28 cellular contexts compared by ENCODE assay signal in genomic region chr2:120423167-120423943, GRCh38.
DNase-seq lines count a peak whose midpoint lies in the region; ATAC-seq and TF ChIP-seq lines count a peak whose summit lies in the region.
"Had no signal": no experiment of that assay in that cellular context is flagged by ENCODE, and none has a peak within 500 bp of the region (broad histone marks: within the 10 kb centered on the region; RNA-seq: fewer than 3 reads in every experiment).

No MANE protein-coding gene starts in this region.

- H3K4me3 Mint-ChIP-seq in Caco-2 (ENCODE audit: unreplicated experiment) = no peak overlapping the region
- no peak overlapping the region for H3K4me3 Mint-ChIP-seq in CD4-positive, alpha-beta T cell
- H3K4me3 Mint-ChIP-seq: activated T-cell treated with anti-CD3 and anti-CD28 coated beads, Interleukin-2, amount 50 U/mL, for 4 hours; CD4-positive, CD25-positive, alpha-beta regulatory T cell; nephron progenitor cell had no signal

- H3K4me3 ChIP-seq in Caco-2 (ENCODE audit: low read depth, low read length) (no peak overlapping the region), coronary artery (no peak overlapping the region)
- H3K4me3 ChIP-seq: breast epithelium, heart left ventricle, lung, pancreas, skin epidermis had no signal

- H3K4me1 Mint-ChIP-seq in Caco-2 (ENCODE audit: low read depth, unreplicated experiment) = no peaks in the 10 kb centered on the region
- H3K4me1 Mint-ChIP-seq in CD4-positive, alpha-beta T cell (ENCODE audit: low read depth) = no peaks in the 10 kb centered on the region
- H3K4me1 Mint-ChIP-seq: CD4-positive, CD25-positive, alpha-beta regulatory T cell had no signal

- POLR2A ChIA-PET in Caco-2 (lab: Charles Lee) = no interaction called here
- POLR2A ChIA-PET in CD4-positive, alpha-beta T cell (lab: Charles Lee) = no interaction called here

- CTCF ChIA-PET in Caco-2 (lab: Charles Lee) = no interaction called here
- CTCF ChIA-PET in CD4-positive, alpha-beta T cell (lab: Charles Lee) = no interaction called here

- intact Hi-C loops in Caco-2 (cut with micrococcal nuclease; ENCODE audit: unreplicated experiment) = no loop called here
- intact Hi-C loops in CD4-positive, alpha-beta T cell (cut with DNase I, micrococcal nuclease) = no loop called here

- no peaks in the 10 kb centered on the region for H3K27me3 ChIP-seq in Caco-2 (replicated peaks; ENCODE audit: control insufficient read depth, insufficient read depth, low read length)
- H3K27me3 ChIP-seq in CD4-positive, alpha-beta T cell (ENCODE audit: control insufficient read depth, insufficient read depth, low read length) = no peaks in the 10 kb centered on the region
- H3K27me3 ChIP-seq: breast epithelium, pancreas had no signal

- no peak for TF ChIP-seq CTCF in Caco-2 (IDR thresholded peaks at IDR 0.05; ENCODE audit: insufficient read depth in 1 of 2, low read depth in 1 of 2, low read length in 1 of 2, severe bottlenecking in 1 of 2, unreplicated experiment in 1 of 2)
- TF ChIP-seq CTCF in coronary artery (IDR thresholded peaks at IDR 0.05) = no peak
- TF ChIP-seq CTCF in CD4-positive, alpha-beta T cell (IDR thresholded peaks at IDR 0.05) = no peak

- H3K36me3 ChIP-seq in Caco-2 (ENCODE audit: control insufficient read depth, insufficient read depth, low read length) = no peaks in the 10 kb centered on the region
- H3K36me3 ChIP-seq: breast epithelium, heart left ventricle, pancreas had no signal

- no peaks in the 10 kb centered on the region for H3K27me3 Mint-ChIP-seq in Caco-2 (ENCODE audit: insufficient read depth, unreplicated experiment)
- H3K27me3 Mint-ChIP-seq in CD4-positive, alpha-beta T cell = peaks cover 21% of the 10 kb centered on the region

- no peak overlapping the region for H3K27ac ChIP-seq in coronary artery
- no peak overlapping the region for H3K27ac ChIP-seq in CD4-positive, alpha-beta T cell (ENCODE audit: low read depth, low read length)
- H3K27ac ChIP-seq: heart left ventricle, pancreas, RWPE1, skin epidermis had no signal

- no peaks in the 10 kb centered on the region for H3K36me3 Mint-ChIP-seq in Caco-2 (ENCODE audit: insufficient read depth, unreplicated experiment)
- H3K36me3 Mint-ChIP-seq in activated naive CD4-positive, alpha-beta T cell treated with anti-CD3 and anti-CD28 coated beads, Interleukin-2, amount 50 U/mL, for 72 hours = no peaks in the 10 kb centered on the region
- no peaks in the 10 kb centered on the region for H3K36me3 Mint-ChIP-seq in CD4-positive, alpha-beta T cell (ENCODE audit: low read depth)
- H3K36me3 Mint-ChIP-seq: CD4-positive, CD25-positive, alpha-beta regulatory T cell had no signal

- peaks cover 7% of the 10 kb centered on the region; the same call in 1 of the 2 replicates for H3K4me1 ChIP-seq in Caco-2
- H3K4me1 ChIP-seq: breast epithelium, pancreas had no signal

- H3K27ac Mint-ChIP-seq in Caco-2 (ENCODE audit: unreplicated experiment) = peak overlapping the region; percentile 53
- no peak overlapping the region for H3K27ac Mint-ChIP-seq in activated naive CD4-positive, alpha-beta T cell treated with anti-CD3 and anti-CD28 coated beads, Interleukin-2, amount 50 U/mL, for 72 hours
- no peak overlapping the region for H3K27ac Mint-ChIP-seq in CD4-positive, alpha-beta T cell
- H3K27ac Mint-ChIP-seq: nephron progenitor cell had no signal

- BruUV-seq in Caco-2 (replicated peaks; lab: Mats Ljungman, UMichigan) = no TSS peak

- H3K9me3 ChIP-seq in Caco-2 = no peaks in the 10 kb centered on the region
- H3K9me3 ChIP-seq in CD4-positive, alpha-beta T cell (ENCODE audit: control insufficient read depth, low read length) = no peaks in the 10 kb centered on the region
- H3K9me3 ChIP-seq: breast epithelium, heart left ventricle, pancreas had no signal

- H3K9me3 Mint-ChIP-seq in Caco-2 (ENCODE audit: unreplicated experiment) = no peaks in the 10 kb centered on the region
- H3K9me3 Mint-ChIP-seq in activated naive CD4-positive, alpha-beta T cell treated with anti-CD3 and anti-CD28 coated beads, Interleukin-2, amount 50 U/mL, for 72 hours = no peaks in the 10 kb centered on the region
- H3K9me3 Mint-ChIP-seq in CD4-positive, alpha-beta T cell = no peaks in the 10 kb centered on the region
- H3K9me3 Mint-ChIP-seq: activated T-cell treated with anti-CD3 and anti-CD28 coated beads, Interleukin-2, amount 50 U/mL, for 4 hours; nephron progenitor cell had no signal

- DNase-seq in Caco-2 (no peak), NCI-H2029 (lab: John Stamatoyannopoulos, UW) (peak; percentile 26), coronary artery (ENCODE audit: low spot score) (peak; percentile 58)
- peak; percentile 13 for DNase-seq in stimulated activated CD8-positive, alpha-beta memory T cell treated with anti-CD3 and anti-CD28 coated beads, Interleukin-4, amount 100 ng/mL, for 48 hours
- DNase-seq in activated naive CD4-positive, alpha-beta T cell treated with anti-CD3 and anti-CD28 coated beads, Interleukin-2, amount 50 U/mL, for 72 hours (ENCODE audit: low spot score in 2 of 2) = no peak
- DNase-seq in CD4-positive, alpha-beta T cell = no peak
- DNase-seq: activated CD4-positive, alpha-beta T cell treated with anti-CD3 and anti-CD28 coated beads for 4 hours; activated T-cell treated with anti-CD3 and anti-CD28 coated beads, Interleukin-2, amount 50 U/mL, for 4 hours; amniotic stem cell; CD4-positive, CD25-positive, alpha-beta regulatory T cell; effector memory CD4-positive, alpha-beta T cell; erythroblast; foreskin fibroblast; NCI-H1105; NCI-H2107; NCI-H446; NCI-H82; nephron progenitor cell; retina; stimulated activated CD4-positive, alpha-beta T cell treated with anti-CD3 and anti-CD28 coated beads, Interleukin-1b, Interleukin-23, amount 100 ng/mL, for 48 hours; trophoblast cell had no signal

- no peak for ATAC-seq in activated naive CD4-positive, alpha-beta T cell treated with anti-CD3 and anti-CD28 coated beads, Interleukin-2, amount 50 U/mL, for 72 hours
- no peak for ATAC-seq in HG03196 (IDR thresholded peaks at IDR 0.05; ENCODE audit: unreplicated experiment)
- no peak for ATAC-seq in CD4-positive, alpha-beta T cell (ENCODE audit: poor library complexity)
- ATAC-seq: activated T-cell treated with anti-CD3 and anti-CD28 coated beads, Interleukin-2, amount 50 U/mL, for 4 hours; heart left ventricle had no signal

Comparison
In these comparisons a context has a peak if more than half of its experiments do, and no peak if none do; other contexts are left out.
1. DNase-seq: peak in NCI-H2029 (single experiment), coronary artery (single experiment) and stimulated activated CD8-positive, alpha-beta memory T cell treated with anti-CD3 and anti-CD28 coated beads, Interleukin-4, amount 100 ng/mL, for 48 hours (single experiment); none in Caco-2 (0 of 2), activated naive CD4-positive, alpha-beta T cell treated with anti-CD3 and anti-CD28 coated beads, Interleukin-2, amount 50 U/mL, for 72 hours (0 of 2) and CD4-positive, alpha-beta T cell (0 of 10).